In the genomic region with DNA sequence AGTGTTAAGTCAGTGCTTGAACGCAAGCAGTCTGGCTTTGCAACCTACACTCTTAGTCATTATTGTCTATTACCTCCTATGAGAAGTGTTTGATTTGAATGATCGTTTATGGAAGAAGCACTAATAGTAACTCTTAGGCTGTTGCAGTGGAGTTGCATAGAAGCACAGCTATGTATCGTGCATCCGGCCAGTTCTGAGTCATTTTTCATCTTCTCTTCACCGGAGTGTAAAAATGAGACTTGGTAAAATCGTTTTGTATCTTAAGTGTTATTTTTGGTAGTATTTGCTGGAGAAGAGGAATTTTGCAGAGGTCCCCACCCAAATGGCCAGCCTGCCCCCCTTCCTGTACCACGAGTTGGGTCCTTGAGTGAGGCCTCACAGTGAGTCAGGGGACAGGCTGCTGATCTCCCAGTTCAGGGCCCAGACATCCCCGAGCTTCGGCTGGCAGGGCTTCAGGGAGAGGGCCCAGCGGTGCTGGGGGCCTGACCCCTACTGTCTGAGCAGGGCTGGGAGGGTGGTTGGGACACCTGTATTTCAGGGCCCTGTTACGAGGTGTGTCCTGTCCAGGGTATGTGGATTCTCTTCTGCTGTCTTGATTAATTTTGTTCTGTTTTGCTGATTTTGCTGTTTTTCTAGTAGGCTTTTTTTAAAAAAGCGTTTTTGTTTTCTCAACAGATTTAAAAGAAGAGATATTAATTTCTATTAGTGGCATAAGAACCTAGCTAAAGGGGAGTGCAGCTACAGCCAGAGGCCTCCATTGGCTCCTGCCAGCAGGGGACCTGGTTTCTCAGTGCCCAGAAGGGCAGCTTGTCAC, we compare ENCODE assay signal across 20 cellular contexts.
DNase-seq lines count a peak whose midpoint lies in the region; ATAC-seq, FAIRE-seq and TF ChIP-seq lines count a peak whose summit lies in the region.
"Had no signal": no experiment of that assay in that cellular context is flagged by ENCODE, and none has a peak within 500 bp of the region (broad histone marks: within the 10 kb centered on the region; RNA-seq: fewer than 3 reads in every experiment).

No MANE protein-coding gene starts in this region.

- H4K20me1 ChIP-seq in K562 (replicated peaks; ENCODE audit: control insufficient read depth, insufficient read depth, low read length), result no peaks in the 10 kb centered on the region; the same call in 1 of the 2 replicates

- H3K4me3 ChIP-seq in A549 (no peak overlapping the region), SJSA1 (no peak overlapping the region), K562 (no peak overlapping the region)
- H3K4me3 ChIP-seq: BLaER1 treated with 17β-estradiol and CSF1 and Interleukin-3, amounts not matched to agents 10 nM and 100 nM; GM23248 had no signal

- 89% methylated on average over 12 of the region's 12 CpGs for WGBS in A549 (ENCODE audit: missing lambda C conversion rate)
- WGBS in K562 (ENCODE audit: insufficient coverage, low coverage, missing lambda C conversion rate), result under 1% methylated on average over 12 of the region's 12 CpGs

- POLR2A ChIA-PET in A549 (lab: Yijun Ruan, JAX), result no interaction called here
- POLR2A ChIA-PET in K562 (lab: Yijun Ruan, JAX), result no interaction called here

- no TSS peak for BruUV-seq in K562 (replicated peaks; lab: Mats Ljungman, UMichigan)

- H3K4me2 ChIP-seq in A549 (no peak overlapping the region), K562 (ENCODE audit: insufficient read depth, low read length) (no peak overlapping the region)
- H3K4me2 ChIP-seq: BLaER1 treated with 17β-estradiol and CSF1 and Interleukin-3, amounts not matched to agents 10 nM and 100 nM had no signal

- no peaks in the 10 kb centered on the region for H3K27me3 Mint-ChIP-seq in memory B cell
- no peaks in the 10 kb centered on the region for H3K27me3 Mint-ChIP-seq in activated naive CD4-positive, alpha-beta T cell treated with anti-CD3 and anti-CD28 coated beads for 36 hours (ENCODE audit: low read depth)

- intact Hi-C loops in K562 (cut with micrococcal nuclease), result loop anchor here (5.0 to 10.0 kb wide), 2 partner anchors 249 to 658 kb away; no protein-coding TSS in a partner anchor
- intact Hi-C loops in activated naive CD4-positive, alpha-beta T cell treated with anti-CD3 and anti-CD28 coated beads for 36 hours (cut with micrococcal nuclease), result loop anchor here (5.0 kb wide), 1 partner anchor 367 kb away; no protein-coding TSS in a partner anchor

- no peaks in the 10 kb centered on the region for H3K9me1 ChIP-seq in K562 (ENCODE audit: control insufficient read depth, insufficient read depth, low read length)

- no peaks in the 10 kb centered on the region for H3K9me3 Mint-ChIP-seq in memory B cell
- H3K9me3 Mint-ChIP-seq in activated naive CD4-positive, alpha-beta T cell treated with anti-CD3 and anti-CD28 coated beads for 36 hours, result no peaks in the 10 kb centered on the region

- H3K27me3 ChIP-seq in SJSA1 (replicated peaks) (no peaks in the 10 kb centered on the region), K562 (ENCODE audit: control insufficient read depth in 2 of 2, insufficient read depth in 2 of 2, low read length in 2 of 2) (peaks cover 18 to 33% of the 10 kb centered on the region in 2 experiments)
- H3K27me3 ChIP-seq: BLaER1 treated with 17β-estradiol and CSF1 and Interleukin-3, amounts not matched to agents 10 nM and 100 nM had no signal

- TF ChIP-seq POLR2A in A549 (IDR thresholded peaks at IDR 0.05; ENCODE audit: low read length), result no peak
- TF ChIP-seq POLR2A in K562 (conservative IDR thresholded peaks at IDR 0.05), result no peak

- peaks cover 27% of the 10 kb centered on the region for H3K4me1 Mint-ChIP-seq in memory B cell
- H3K4me1 Mint-ChIP-seq in activated naive CD4-positive, alpha-beta T cell treated with anti-CD3 and anti-CD28 coated beads for 36 hours (ENCODE audit: low read depth), result no peaks in the 10 kb centered on the region

- no peak overlapping the region for H3K9ac ChIP-seq in K562 (ENCODE audit: insufficient read depth in 1 of 2, low read depth in 2 of 2, low read length in 2 of 2)
- H3K9ac ChIP-seq: BLaER1 treated with 17β-estradiol and CSF1 and Interleukin-3, amounts not matched to agents 10 nM and 100 nM; GM23248 had no signal

- H3K4me1 ChIP-seq in A549, result no peaks in the 10 kb centered on the region
- peaks cover 21% of the 10 kb centered on the region for H3K4me1 ChIP-seq in SJSA1 (replicated peaks)
- H3K4me1 ChIP-seq in K562 (replicated peaks in 1 of 2; ENCODE audit: control insufficient read depth in 2 of 2, insufficient read depth in 2 of 2, low read length in 2 of 2), result peaks cover 0 to 4% of the 10 kb centered on the region in 2 experiments; a peak in 1 of 5 replicates

- no peak overlapping the region for H3K4me3 Mint-ChIP-seq in memory B cell
- no peak overlapping the region for H3K4me3 Mint-ChIP-seq in activated naive CD4-positive, alpha-beta T cell treated with anti-CD3 and anti-CD28 coated beads for 36 hours

- no peak for TF ChIP-seq CTCF in A549 (IDR thresholded peaks at IDR 0.05)
- TF ChIP-seq CTCF in K562 (IDR thresholded peaks at IDR 0.05 in 2 of 3, conservative IDR thresholded peaks at IDR 0.05 in 1 of 3; ENCODE audit: insufficient read depth in 2 of 3, low read depth in 1 of 3, low read length in 3 of 3), result no peak

- peaks cover 28% of the 10 kb centered on the region for H3K36me3 Mint-ChIP-seq in memory B cell
- no peaks in the 10 kb centered on the region for H3K36me3 Mint-ChIP-seq in activated naive CD4-positive, alpha-beta T cell treated with anti-CD3 and anti-CD28 coated beads for 36 hours (ENCODE audit: low read depth)

- CTCF ChIA-PET in A549 (lab: Yijun Ruan, JAX), result interaction anchor here (0.8 to 4.5 kb wide), 5 partner anchors 11 to 295 kb away, joined by 3 to 42 read pairs (median 4); no protein-coding TSS in a partner anchor
- CTCF ChIA-PET in K562 (lab: Yijun Ruan, JAX; ENCODE audit: low intra/inter-chr PET ratio), result interaction anchor here (0.6 kb wide), 1 partner anchor 24 kb away, joined by 4 read pairs; no protein-coding TSS in a partner anchor
- CTCF ChIA-PET in activated naive CD4-positive, alpha-beta T cell treated with anti-CD3 and anti-CD28 coated beads for 36 hours (lab: Charles Lee), result interaction anchor here (0.6 to 2.4 kb wide), 4 partner anchors 10 to 349 kb away, joined by 3 to 18 read pairs (median 4); no protein-coding TSS in a partner anchor

- ATAC-seq in A549, result no peak
- no peak for ATAC-seq in K562
- ATAC-seq in memory B cell (ENCODE audit: low read depth), result no peak
- ATAC-seq in GM18907 (IDR thresholded peaks at IDR 0.05; ENCODE audit: unreplicated experiment), result no peak
- ATAC-seq in HG03520 (IDR thresholded peaks at IDR 0.05; ENCODE audit: unreplicated experiment), result no peak

- TF ChIP-seq RAD21 in A549 (conservative IDR thresholded peaks at IDR 0.05 in 1 of 2, IDR thresholded peaks at IDR 0.05 in 1 of 2) (no peak), K562 (CRISPR knock-in tag; conservative IDR thresholded peaks at IDR 0.05 in 1 of 2, IDR thresholded peaks at IDR 0.05 in 1 of 2) (no peak)

- peak overlapping the region; percentile 28 for H3K27ac Mint-ChIP-seq in memory B cell
- no peak overlapping the region for H3K27ac Mint-ChIP-seq in activated naive CD4-positive, alpha-beta T cell treated with anti-CD3 and anti-CD28 coated beads for 36 hours

- H3K9me3 ChIP-seq in A549 (no peaks in the 10 kb centered on the region), SJSA1 (replicated peaks) (no peaks in the 10 kb centered on the region), K562 (replicated peaks; ENCODE audit: control insufficient read depth, insufficient read depth, low read depth, low read length) (no peaks in the 10 kb centered on the region; the same call in 1 of the 2 replicates)
- H3K9me3 ChIP-seq: BLaER1 treated with 17β-estradiol and CSF1 and Interleukin-3, amounts not matched to agents 10 nM and 100 nM had no signal

- no peak overlapping the region for H2AFZ ChIP-seq in K562 (ENCODE audit: low read depth, low read length)
- H2AFZ ChIP-seq: GM23248 had no signal

- DNase-seq in A549 (ENCODE audit: low read depth in 1 of 2, low spot score in 1 of 2) (no peak), SJSA1 (ENCODE audit: low read depth in 1 of 2, low spot score in 2 of 2) (no peak), K562 (ENCODE audit: extremely low read depth in 1 of 4, low spot score in 3 of 4) (no peak), memory B cell (ENCODE audit: low spot score in 2 of 2) (no peak), RPMI8226 (no peak)
- DNase-seq in activated naive CD4-positive, alpha-beta T cell treated with anti-CD3 and anti-CD28 coated beads for 36 hours, result no peak
- DNase-seq: DMS79 treated with DMSO at 0.1 percent for 48 hours; HCEC 1CT; Karpas-422; NCI-H1105; NCI-H1694 treated with DMSO at 0.1 percent for 48 hours; NCI-H2107; NCI-H2227 treated with DMSO at 0.1 percent for 48 hours; NCI-H524; NK-92 treated with Interleukin-12 subunit alpha and Interleukin-12 subunit beta, amount 100 ng/mL, for 24 hours; SHP77 treated with DMSO at 0.1 percent for 48 hours had no signal

- in situ Hi-C loops in K562 (cut with MboI), result loop anchor here (10.0 kb wide), 1 partner anchor 369 kb away; no protein-coding TSS in a partner anchor

- peaks cover 65% of the 10 kb centered on the region for H3K36me3 ChIP-seq in SJSA1
- no peaks in the 10 kb centered on the region for H3K36me3 ChIP-seq in K562 (ENCODE audit: control insufficient read depth, insufficient read depth, low read length)

- TF ChIP-seq EP300 in A549 (IDR thresholded peaks at IDR 0.05) (no peak), K562 (IDR thresholded peaks at IDR 0.05; ENCODE audit: low read length) (no peak)

- no peak overlapping the region for H3K27ac ChIP-seq in A549
- peak overlapping the region; percentile 39 for H3K27ac ChIP-seq in SJSA1
- no peak overlapping the region for H3K27ac ChIP-seq in K562 (ENCODE audit: extremely low read depth, low read depth, low read length)
- H3K27ac ChIP-seq: BLaER1 treated with 17β-estradiol and CSF1 and Interleukin-3, amounts not matched to agents 10 nM and 100 nM had no signal

- H3K79me2 ChIP-seq in K562 (ENCODE audit: control insufficient read depth, insufficient read depth, low read length), result no peaks in the 10 kb centered on the region

- FAIRE-seq in A549 (lab: Jason Lieb, UNC) (no peak), K562 (lab: Jason Lieb, UNC) (no peak)

TF ChIP-seq in A549, 52 proteins besides CTCF, POLR2A, EP300 and RAD21:
- TF ChIP-seq PHF8 (IDR thresholded peaks at IDR 0.05; ENCODE audit: borderline replicate concordance, low read depth), result no peak
- peak; percentile 78 for TF ChIP-seq MAFK (IDR thresholded peaks at IDR 0.05; ENCODE audit: partially characterized antibody)

TF ChIP-seq in K562, 482 proteins besides CTCF, POLR2A, EP300 and RAD21 (continues in another document):
- TF ChIP-seq MAFK (IDR thresholded peaks at IDR 0.05; ENCODE audit: low read length), result peak; percentile 39; the same call in 1 of the 2 replicates
- TF ChIP-seq CHD4 (IDR thresholded peaks at IDR 0.05; ENCODE audit: insufficient read depth, insufficient replicate concordance, low read depth, low read length, poor library complexity, severe bottlenecking), result no peak
- TF ChIP-seq ZNF134 (CRISPR knock-in tag; conservative IDR thresholded peaks at IDR 0.05), result no peak
- peak; percentile 56; the same call in 1 of the 2 replicates for TF ChIP-seq MAFG (tag; conservative IDR thresholded peaks at IDR 0.05)
- TF ChIP-seq ELF1 (tag; IDR thresholded peaks at IDR 0.05), result no peak
- TF ChIP-seq JUND (IDR thresholded peaks at IDR 0.05; ENCODE audit: borderline replicate concordance, low read depth, low read length), result no peak
- TF ChIP-seq JUND (tag; IDR thresholded peaks at IDR 0.05; ENCODE audit: borderline replicate concordance, low read depth, low read length), result no peak
